8 cellular contexts compared by ENCODE assay signal in genomic region chr1:161198877-161199431, GRCh38. TPM values are rescaled to one million over a fixed set of nuclear protein-coding genes. Genes with fewer than 3 reads are reported as not detected.
DNase-seq lines count a peak whose midpoint lies in the region; ATAC-seq, FAIRE-seq and TF ChIP-seq lines count a peak whose summit lies in the region.

TSS of gene ADAMTS4 (minus strand) at chr1:161199054. CDS start at chr1:161198627, 427 bp downstream.

- peaks cover 19% of the 10 kb centered on the region for H3K4me1 ChIP-seq in cardiac muscle cell (ENCODE audit: low read depth)

- no peak within 1 kb of the TSS for H3K4me3 ChIP-seq in cardiac muscle cell

- no peak for ATAC-seq in activated T-helper 17 cell treated with anti-CD3 and anti-CD28 coated beads, Interleukin-2, amount 50 U/mL, for 72 hours (replicated peaks)
- no peak for ATAC-seq in HG03439 (IDR thresholded peaks at IDR 0.05; ENCODE audit: unreplicated experiment)

- H3K27ac Mint-ChIP-seq in activated T-helper 17 cell treated with anti-CD3 and anti-CD28 coated beads, Interleukin-2, amount 50 U/mL, for 72 hours = peak within 1 kb of the TSS; percentile 89

- H3K27ac ChIP-seq in cardiac muscle cell = peak within 1 kb of the TSS; percentile 16

- no peaks in the 10 kb centered on the region for H3K36me3 ChIP-seq in cardiac muscle cell

- intact Hi-C loops in posterior vena cava (cut with DNase I) = loop anchor here in 1 of 2 donors (10.0 kb wide), 1 partner anchor 186 kb away; no protein-coding TSS in a partner anchor

- H3K27me3 Mint-ChIP-seq in activated T-helper 17 cell treated with anti-CD3 and anti-CD28 coated beads, Interleukin-2, amount 50 U/mL, for 72 hours = no peaks in the 10 kb centered on the region

- H3K4me3 Mint-ChIP-seq in activated T-helper 17 cell treated with anti-CD3 and anti-CD28 coated beads, Interleukin-2, amount 50 U/mL, for 72 hours = peak within 1 kb of the TSS; percentile 86

- POLR2A ChIA-PET in GM10248 (lab: Yijun Ruan, JAX) = no interaction called here

- no peak for TF ChIP-seq CTCF in cardiac muscle cell (IDR thresholded peaks at IDR 0.05; ENCODE audit: low read depth, low read length)
- TF ChIP-seq CTCF in GM10248 (IDR thresholded peaks at IDR 0.05; ENCODE audit: control extremely low read depth, extremely low read depth, low read depth, missing control alignments) = no peak

- peaks cover 18% of the 10 kb centered on the region for H3K4me1 Mint-ChIP-seq in activated T-helper 17 cell treated with anti-CD3 and anti-CD28 coated beads, Interleukin-2, amount 50 U/mL, for 72 hours

- DNase-seq in ELR (ENCODE audit: low read depth) = peak; percentile 65
- DNase-seq in cardiac muscle cell (ENCODE audit: low read depth in 1 of 2, low spot score in 1 of 2) = peak; percentile 43 to 90
- peak; percentile 93 for DNase-seq in posterior vena cava (ENCODE audit: low spot score)
- DNase-seq in NCI-H345 treated with DMSO at 0.1 percent for 48 hours (lab: John Stamatoyannopoulos, UW; ENCODE audit: unreplicated experiment) = no peak
- DNase-seq in GM10248 (ENCODE audit: extremely low spot score) = no peak
- no peak for DNase-seq in GM12891 (ENCODE audit: insufficient read length, low spot score)

- FAIRE-seq in GM12891 (lab: Jason Lieb, UNC) = no peak

- TF ChIP-seq POLR2A in GM12891 (IDR thresholded peaks at IDR 0.05; ENCODE audit: low read depth, low read length) = no peak

- H3K36me3 Mint-ChIP-seq in activated T-helper 17 cell treated with anti-CD3 and anti-CD28 coated beads, Interleukin-2, amount 50 U/mL, for 72 hours (ENCODE audit: low read depth) = peaks cover 17% of the 10 kb centered on the region

- H3K27me3 ChIP-seq in cardiac muscle cell = no peaks in the 10 kb centered on the region

- no peaks in the 10 kb centered on the region for H3K9me3 Mint-ChIP-seq in activated T-helper 17 cell treated with anti-CD3 and anti-CD28 coated beads, Interleukin-2, amount 50 U/mL, for 72 hours

- CTCF ChIA-PET in GM10248 (lab: Yijun Ruan, JAX) = interaction anchor here (0.7 to 3.9 kb wide), 5 partner anchors 8 to 183 kb away, joined by 3 to 15 read pairs (median 4); no protein-coding TSS in a partner anchor

- H3K9me3 ChIP-seq in cardiac muscle cell (ENCODE audit: low read depth) = no peaks in the 10 kb centered on the region

TF ChIP-seq in GM12891, 5 proteins besides CTCF, POLR2A, EP300 and RAD21:
- no peak for TF ChIP-seq POLR2AphosphoS5 (IDR thresholded peaks at IDR 0.05; ENCODE audit: low read depth, low read length)
- TF ChIP-seq PAX5 (IDR thresholded peaks at IDR 0.05; ENCODE audit: insufficient read depth, low read length, severe bottlenecking) = no peak
- TF ChIP-seq TAF1 (IDR thresholded peaks at IDR 0.05; ENCODE audit: low read depth, low read length) = no peak
- TF ChIP-seq SPI1 (IDR thresholded peaks at IDR 0.05; ENCODE audit: low read depth, low read length) = no peak
- no peak for TF ChIP-seq POU2F2 (IDR thresholded peaks at IDR 0.05; ENCODE audit: low read depth, low read length)

RNA-seq across cellular contexts. Expression of gene ADAMTS4, which starts in this region (rescaled TPM):
- total RNA-seq in activated T-helper 17 cell treated with anti-CD3 and anti-CD28 coated beads, Interleukin-2, amount 50 U/mL, for 72 hours = 1 to 10 TPM; 2.2 to 3.1 TPM
- 0.88 and 4.0 TPM in 2 replicates for total RNA-seq in cardiac muscle cell
- 1.9 and 3.5 TPM in 2 replicates for polyA plus RNA-seq in cardiac muscle cell
- total RNA-seq in posterior vena cava = 100 to 1,000 TPM in 1 of 2 donors, 10 to 100 TPM in 1; 28.0 to 125 TPM
- 0.05 TPM for polyA plus RNA-seq in GM12891 (2012; ENCODE audit: low read depth, missing spikeins)

Comparison
In these comparisons a context has a peak if more than half of its experiments do, and no peak if none do; other contexts are left out.
1. DNase-seq: peak in ELR (single experiment), cardiac muscle cell (2 of 2) and posterior vena cava (single experiment); none in NCI-H345 treated with DMSO at 0.1 percent for 48 hours (single experiment), GM10248 (single experiment) and GM12891 (single experiment).